Comparison of ENCODE assay signal across 11 cellular contexts in genomic region chr1:206049293-206049692, GRCh38. TPM values are rescaled to one million over a fixed set of nuclear protein-coding genes. Genes with fewer than 3 reads are reported as not detected.
DNase-seq lines count a peak whose midpoint lies in the region; ATAC-seq, FAIRE-seq and TF ChIP-seq lines count a peak whose summit lies in the region.
"Had no signal": no experiment of that assay in that cellular context is flagged by ENCODE, and none has a peak within 500 bp of the region (broad histone marks: within the 10 kb centered on the region; RNA-seq: fewer than 3 reads in every experiment).

No MANE protein-coding gene starts in this region.

- no peak for FAIRE-seq in A549 (lab: Jason Lieb, UNC)

- CTCF ChIA-PET in A549 (lab: Yijun Ruan, JAX) (interaction anchor here (0.6 to 1.4 kb wide), 2 partner anchors 10 to 65 kb away, joined by 3 to 4 read pairs; no protein-coding TSS in a partner anchor), mammary epithelial cell (lab: Charles Lee; ENCODE audit: low non-redundant PET) (no interaction called here)

- no peak for TF ChIP-seq EP300 in A549 (IDR thresholded peaks at IDR 0.05)

- in situ Hi-C loops in mammary epithelial cell (cut with MboI; ENCODE audit: low sequenced_read_pairs in 2 of 2) = no loop called here

- no peaks in the 10 kb centered on the region for H3K27me3 ChIP-seq in mammary epithelial cell (ENCODE audit: insufficient read depth, low read length)

- H3K79me2 ChIP-seq in mammary epithelial cell (ENCODE audit: insufficient read depth, low read length) = no peaks in the 10 kb centered on the region

- intact Hi-C loops in mammary epithelial cell (cut with micrococcal nuclease) = no loop called here

- no peak overlapping the region for H3K9ac ChIP-seq in mammary epithelial cell (ENCODE audit: insufficient read depth, low read length)

- H3K27ac ChIP-seq in A549 = no peak overlapping the region
- H3K27ac ChIP-seq in mammary epithelial cell (ENCODE audit: insufficient read depth, low read depth, low read length) = no peak overlapping the region

- ATAC-seq in A549 = no peak
- peak; percentile 53 for ATAC-seq in GM18868 (IDR thresholded peaks at IDR 0.05; ENCODE audit: unreplicated experiment)
- peak; percentile 45 for ATAC-seq in HG02571 (IDR thresholded peaks at IDR 0.05; ENCODE audit: unreplicated experiment)
- ATAC-seq in HG03442 (IDR thresholded peaks at IDR 0.05; ENCODE audit: unreplicated experiment) = peak; percentile 42

- H3K36me3 ChIP-seq in mammary epithelial cell (ENCODE audit: insufficient read depth, low read length) = no peaks in the 10 kb centered on the region

- no peak for TF ChIP-seq POLR2A in A549 (IDR thresholded peaks at IDR 0.05; ENCODE audit: low read length)

- dilution Hi-C loops in mammary epithelial cell (cut with HindIII; ENCODE audit: low sequenced_read_pairs) = no loop called here

- TF ChIP-seq CTCF in A549 (IDR thresholded peaks at IDR 0.05) (no peak), mammary epithelial cell (conservative IDR thresholded peaks at IDR 0.05 in 1 of 2, IDR thresholded peaks at IDR 0.05 in 1 of 2; ENCODE audit: extremely low read depth in 1 of 2, insufficient read depth in 1 of 2, low read depth in 1 of 2, low read length in 2 of 2) (no peak)

- TF ChIP-seq RAD21 in A549 (conservative IDR thresholded peaks at IDR 0.05 in 1 of 2, IDR thresholded peaks at IDR 0.05 in 1 of 2) = no peak

- no peaks in the 10 kb centered on the region for H3K9me3 ChIP-seq in A549
- H3K9me3 ChIP-seq in mammary epithelial cell (replicated peaks; ENCODE audit: insufficient read depth, low read length) = no peaks in the 10 kb centered on the region

- BruUV-seq in mammary epithelial cell (replicated peaks; lab: Mats Ljungman, UMichigan) = no TSS peak

- DNase-seq in A549 (ENCODE audit: low read depth in 1 of 2, low spot score in 1 of 2) = no peak
- DNase-seq in occipital lobe (lab: John Stamatoyannopoulos, UW) = no peak
- no peak for DNase-seq in AG20443 (ENCODE audit: low spot score)
- no peak for DNase-seq in mammary epithelial cell
- DNase-seq in activated CD4-positive, alpha-beta T cell treated with anti-CD3 and anti-CD28 coated beads, Interleukin-2, amount 50 U/mL, for 48 hours = no peak
- DNase-seq: foreskin fibroblast, NCI-H1417 had no signal

- no peak overlapping the region for H3K4me2 ChIP-seq in A549
- no peak overlapping the region for H3K4me2 ChIP-seq in mammary epithelial cell (ENCODE audit: insufficient read depth, low read depth, low read length)

- POLR2A ChIA-PET in A549 (lab: Yijun Ruan, JAX) = no interaction called here

- H3K4me1 ChIP-seq in A549 = peaks cover 13% of the 10 kb centered on the region; the same call in 2 of the 3 replicates
- H3K4me1 ChIP-seq in mammary epithelial cell (ENCODE audit: insufficient read depth, low read length) = peaks cover 4% of the 10 kb centered on the region

- no peak overlapping the region for H2AFZ ChIP-seq in mammary epithelial cell (ENCODE audit: low read depth, low read length)

- no peaks in the 10 kb centered on the region for H4K20me1 ChIP-seq in mammary epithelial cell (ENCODE audit: insufficient read depth, low read length)

- H3K4me3 ChIP-seq in A549 (no peak overlapping the region), mammary epithelial cell (replicated peaks in 1 of 3; ENCODE audit: insufficient read depth in 1 of 3, low read depth in 2 of 3, low read length in 3 of 3) (no peak overlapping the region)

TF ChIP-seq in A549, 52 proteins besides CTCF, POLR2A, EP300 and RAD21:
- TF ChIP-seq, protein P1, sequence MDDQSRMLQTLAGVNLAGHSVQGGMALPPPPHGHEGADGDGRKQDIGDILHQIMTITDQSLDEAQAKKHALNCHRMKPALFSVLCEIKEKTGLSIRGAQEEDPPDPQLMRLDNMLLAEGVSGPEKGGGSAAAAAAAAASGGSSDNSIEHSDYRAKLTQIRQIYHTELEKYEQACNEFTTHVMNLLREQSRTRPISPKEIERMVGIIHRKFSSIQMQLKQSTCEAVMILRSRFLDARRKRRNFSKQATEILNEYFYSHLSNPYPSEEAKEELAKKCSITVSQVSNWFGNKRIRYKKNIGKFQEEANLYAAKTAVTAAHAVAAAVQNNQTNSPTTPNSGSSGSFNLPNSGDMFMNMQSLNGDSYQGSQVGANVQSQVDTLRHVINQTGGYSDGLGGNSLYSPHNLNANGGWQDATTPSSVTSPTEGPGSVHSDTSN (IDR thresholded peaks at IDR 0.05) = no peak
- TF ChIP-seq ZC3H11A (IDR thresholded peaks at IDR 0.05) = peak; percentile 67

RNA-seq across cellular contexts. Expression of gene RHEX, which starts 3.7 kb away (rescaled TPM):
- polyA plus RNA-seq in A549 (2011; rRNA removed) = not detected in 2 replicates
- not detected in 2 replicates for polyA plus RNA-seq in A549 (2012; cell fraction: cytosol; rRNA removed)
- not detected in 2 replicates for polyA plus RNA-seq in A549 (2012; cell fraction: nucleus; rRNA removed)
- polyA plus RNA-seq in A549 (2017; fragmentation: RNase III; extraction: RNeasy Plus Mini Kit Qiagen cat#74134 plus additional on column Dnase treatment) = not detected in 3 replicates
- not detected in 2 replicates for polyA minus RNA-seq in A549 (2011; rRNA and poly(A)+ RNA removed)
- not detected for total RNA-seq in occipital lobe
- not detected for total RNA-seq in mammary epithelial cell
- polyA plus RNA-seq in mammary epithelial cell = not detected
- not detected for polyA minus RNA-seq in mammary epithelial cell
- total RNA-seq: lung microvascular endothelial cell had no signal

RNA-seq across cellular contexts. Expression of gene CTSE, which starts 25.6 kb away (rescaled TPM):
- polyA plus RNA-seq in A549 (2011; rRNA removed) (not detected in 2 replicates), A549 (2017; fragmentation: RNase III; extraction: RNeasy Plus Mini Kit Qiagen cat#74134 plus additional on column Dnase treatment) (not detected in 3 replicates), mammary epithelial cell (1.0 TPM)
- not detected in 2 replicates for polyA plus RNA-seq in A549 (2012; cell fraction: cytosol; rRNA removed)
- polyA plus RNA-seq in A549 (2012; cell fraction: nucleus; rRNA removed) = not detected in 2 replicates
- not detected in 2 replicates for polyA minus RNA-seq in A549 (2011; rRNA and poly(A)+ RNA removed)
- total RNA-seq in occipital lobe (not detected), mammary epithelial cell (under 1 TPM; 0.17 to 0.61 TPM)
- polyA minus RNA-seq in mammary epithelial cell = not detected
- total RNA-seq: lung microvascular endothelial cell had no signal

RNA-seq across cellular contexts. Expression of gene RAB7B, which starts 46.1 kb away (rescaled TPM):
- polyA plus RNA-seq in A549 (2011; rRNA removed) (0.04 and 0.08 TPM in 2 replicates), A549 (2017; fragmentation: RNase III; extraction: RNeasy Plus Mini Kit Qiagen cat#74134 plus additional on column Dnase treatment) (0.20 to 0.37 TPM (median 0.30 TPM) in 3 replicates), mammary epithelial cell (47.9 TPM)
- polyA plus RNA-seq in A549 (2012; cell fraction: cytosol; rRNA removed) = 0.04 and 0.09 TPM in 2 replicates
- polyA plus RNA-seq in A549 (2012; cell fraction: nucleus; rRNA removed) = 0.12 and 0.22 TPM in 2 replicates
- polyA minus RNA-seq in A549 (2011; rRNA and poly(A)+ RNA removed) = not detected in 2 replicates
- total RNA-seq in occipital lobe (0.78 TPM), mammary epithelial cell (10 to 100 TPM; 23.5 to 25.8 TPM)
- 14.8 TPM for polyA minus RNA-seq in mammary epithelial cell
- total RNA-seq: lung microvascular endothelial cell had no signal

Comparison
In these comparisons a context has a peak if more than half of its experiments do, and no peak if none do; other contexts are left out.
1. ATAC-seq: peak in GM18868 (single experiment), HG02571 (single experiment) and HG03442 (single experiment); none in A549 (0 of 2).
2. RNA of gene RAB7B, which starts 46.1 kb away (total RNA-seq): 23.5 to 25.8 TPM in mammary epithelial cell; 0.78 TPM in occipital lobe (single experiment); every median in the first group is over 10 times any median in the second.